Comparison of ENCODE assay signal across 1 cellular context in genomic region chr1:179365342-179366092, GRCh38.
A peak's percentile ranks its signal among the peaks of the same experiment; 100 is the strongest.
TF ChIP-seq lines count a peak whose summit lies in the region.

A gene with protein sequence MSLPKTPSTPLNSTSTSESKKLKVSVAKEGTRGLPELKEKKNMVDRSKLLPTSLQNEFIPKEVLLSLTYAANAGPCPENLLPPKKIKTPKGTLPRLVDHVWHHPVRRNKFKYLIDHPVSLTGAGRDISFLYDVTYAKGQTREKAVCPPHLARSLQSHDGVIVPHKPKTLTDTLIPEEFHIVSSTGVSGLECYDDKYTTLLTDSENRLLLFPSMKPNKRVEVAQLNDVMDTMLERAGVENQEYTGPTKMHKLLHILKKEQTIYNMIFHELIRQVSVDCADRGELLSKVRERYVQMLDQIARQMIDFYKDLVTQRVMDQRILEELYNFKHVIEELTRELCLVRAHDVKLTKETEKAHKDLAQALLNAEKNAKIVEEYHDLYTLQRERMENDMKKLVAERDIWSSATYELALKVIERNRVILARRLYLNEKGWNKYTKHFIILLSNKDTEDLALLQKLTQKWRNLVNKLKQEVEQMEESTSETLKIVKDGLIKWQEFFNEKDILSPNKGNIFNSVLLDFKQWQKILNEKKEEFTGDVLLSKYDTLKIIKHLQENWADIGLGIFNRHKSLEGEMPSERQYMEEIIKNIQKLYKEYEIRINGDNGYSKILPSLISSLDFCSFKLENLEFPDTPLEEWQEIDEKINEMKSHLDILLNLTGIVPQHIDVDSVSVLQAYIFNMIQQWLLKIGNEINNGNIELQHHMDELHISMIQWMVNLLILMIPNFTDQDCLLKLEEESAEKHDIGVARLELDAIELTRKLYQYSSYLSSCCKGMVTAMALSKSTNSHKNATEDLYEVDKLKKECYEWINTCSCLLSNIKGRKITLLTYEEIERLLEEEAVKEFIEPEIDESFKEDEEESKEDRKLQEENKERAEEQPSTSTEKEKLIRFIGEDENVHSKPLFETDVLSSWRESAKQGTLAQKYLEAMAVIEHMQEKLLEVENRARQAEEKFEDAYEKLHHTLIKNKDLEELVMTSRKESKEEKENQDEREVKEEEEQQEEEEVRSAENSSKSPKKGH (plus strand): TSS chr1:179365971. CDS start chr1:179366510, 539 bp downstream.

TF ChIP-seq in K562, 482 proteins besides CTCF, POLR2A, EP300 and RAD21 (continued from another document and continues in another):
- no peak for TF ChIP-seq ZNF140 (CRISPR knock-in tag; IDR thresholded peaks at IDR 0.05)
- no peak for TF ChIP-seq ZNF444 (CRISPR knock-in tag; IDR thresholded peaks at IDR 0.05)
- no peak; the same call in 1 of the 2 replicates for TF ChIP-seq PHB2 (IDR thresholded peaks at IDR 0.05; ENCODE audit: low read depth)
- no peak for TF ChIP-seq KAT8 (IDR thresholded peaks at IDR 0.05; ENCODE audit: low read depth)
- no peak for TF ChIP-seq CBX5 (IDR thresholded peaks at IDR 0.05; ENCODE audit: borderline replicate concordance, low read depth)
- TF ChIP-seq PHTF2 (CRISPR knock-in tag; IDR thresholded peaks at IDR 0.05) = no peak
- TF ChIP-seq KLF1 (tag; IDR thresholded peaks at IDR 0.05) = 0 out of 2 replicates have a peak, but pooled peaks have one; percentile 39
- no peak for TF ChIP-seq ZNF384 (IDR thresholded peaks at IDR 0.05; ENCODE audit: low read depth, low read length)
- TF ChIP-seq KLF6 (CRISPR knock-in tag; IDR thresholded peaks at IDR 0.05; ENCODE audit: borderline replicate concordance) = no peak
- TF ChIP-seq ATF4 (CRISPR knock-in tag; IDR thresholded peaks at IDR 0.05) = peak; percentile 34; the same call in 1 of the 2 replicates
- TF ChIP-seq PRMT5 (CRISPR knock-in tag; IDR thresholded peaks at IDR 0.05) = no peak
- TF ChIP-seq RCOR1 (IDR thresholded peaks at IDR 0.05; ENCODE audit: borderline replicate concordance in 1 of 2, low read depth in 2 of 2, low read length in 2 of 2) = peak in 1 of 2 experiments; percentile 63; a peak in 1 of 4 replicates
- TF ChIP-seq ASH1L (IDR thresholded peaks at IDR 0.05; ENCODE audit: borderline replicate concordance, low read depth, partially characterized antibody) = no peak
- TF ChIP-seq YY1 (IDR thresholded peaks at IDR 0.05; ENCODE audit: borderline replicate concordance in 1 of 3, control insufficient read depth in 1 of 3, extremely low read depth in 1 of 3, insufficient read depth in 3 of 3, insufficient read length in 1 of 3, insufficient replicate concordance in 2 of 3, low read depth in 1 of 3, low read length in 2 of 3) = peak in 2 of 3 experiments; percentile 51 to 79
- TF ChIP-seq, protein P1, sequence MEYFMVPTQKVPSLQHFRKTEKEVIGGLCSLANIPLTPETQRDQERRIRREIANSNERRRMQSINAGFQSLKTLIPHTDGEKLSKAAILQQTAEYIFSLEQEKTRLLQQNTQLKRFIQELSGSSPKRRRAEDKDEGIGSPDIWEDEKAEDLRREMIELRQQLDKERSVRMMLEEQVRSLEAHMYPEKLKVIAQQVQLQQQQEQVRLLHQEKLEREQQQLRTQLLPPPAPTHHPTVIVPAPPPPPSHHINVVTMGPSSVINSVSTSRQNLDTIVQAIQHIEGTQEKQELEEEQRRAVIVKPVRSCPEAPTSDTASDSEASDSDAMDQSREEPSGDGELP (CRISPR knock-in tag; IDR thresholded peaks at IDR 0.05; ENCODE audit: borderline replicate concordance) = peak; percentile 86
- TF ChIP-seq, protein P2, sequence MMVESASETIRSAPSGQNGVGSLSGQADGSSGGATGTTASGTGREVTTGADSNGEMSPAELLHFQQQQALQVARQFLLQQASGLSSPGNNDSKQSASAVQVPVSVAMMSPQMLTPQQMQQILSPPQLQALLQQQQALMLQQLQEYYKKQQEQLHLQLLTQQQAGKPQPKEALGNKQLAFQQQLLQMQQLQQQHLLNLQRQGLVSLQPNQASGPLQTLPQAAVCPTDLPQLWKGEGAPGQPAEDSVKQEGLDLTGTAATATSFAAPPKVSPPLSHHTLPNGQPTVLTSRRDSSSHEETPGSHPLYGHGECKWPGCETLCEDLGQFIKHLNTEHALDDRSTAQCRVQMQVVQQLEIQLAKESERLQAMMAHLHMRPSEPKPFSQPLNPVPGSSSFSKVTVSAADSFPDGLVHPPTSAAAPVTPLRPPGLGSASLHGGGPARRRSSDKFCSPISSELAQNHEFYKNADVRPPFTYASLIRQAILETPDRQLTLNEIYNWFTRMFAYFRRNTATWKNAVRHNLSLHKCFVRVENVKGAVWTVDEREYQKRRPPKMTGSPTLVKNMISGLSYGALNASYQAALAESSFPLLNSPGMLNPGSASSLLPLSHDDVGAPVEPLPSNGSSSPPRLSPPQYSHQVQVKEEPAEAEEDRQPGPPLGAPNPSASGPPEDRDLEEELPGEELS (CRISPR knock-in tag; IDR thresholded peaks at IDR 0.05; ENCODE audit: borderline replicate concordance) = peak; percentile 83; the same call in 1 of the 2 replicates
- TF ChIP-seq NUFIP1 (IDR thresholded peaks at IDR 0.05; ENCODE audit: partially characterized antibody) = no peak
- peak; percentile 16; the same call in 1 of the 2 replicates for TF ChIP-seq ZNF511 (CRISPR knock-in tag; IDR thresholded peaks at IDR 0.05)
- no peak for TF ChIP-seq ZNF589 (CRISPR knock-in tag; IDR thresholded peaks at IDR 0.05; ENCODE audit: low read depth)
- no peak for TF ChIP-seq RUNX1 (IDR thresholded peaks at IDR 0.05; ENCODE audit: low read depth)
- TF ChIP-seq, protein P3, sequence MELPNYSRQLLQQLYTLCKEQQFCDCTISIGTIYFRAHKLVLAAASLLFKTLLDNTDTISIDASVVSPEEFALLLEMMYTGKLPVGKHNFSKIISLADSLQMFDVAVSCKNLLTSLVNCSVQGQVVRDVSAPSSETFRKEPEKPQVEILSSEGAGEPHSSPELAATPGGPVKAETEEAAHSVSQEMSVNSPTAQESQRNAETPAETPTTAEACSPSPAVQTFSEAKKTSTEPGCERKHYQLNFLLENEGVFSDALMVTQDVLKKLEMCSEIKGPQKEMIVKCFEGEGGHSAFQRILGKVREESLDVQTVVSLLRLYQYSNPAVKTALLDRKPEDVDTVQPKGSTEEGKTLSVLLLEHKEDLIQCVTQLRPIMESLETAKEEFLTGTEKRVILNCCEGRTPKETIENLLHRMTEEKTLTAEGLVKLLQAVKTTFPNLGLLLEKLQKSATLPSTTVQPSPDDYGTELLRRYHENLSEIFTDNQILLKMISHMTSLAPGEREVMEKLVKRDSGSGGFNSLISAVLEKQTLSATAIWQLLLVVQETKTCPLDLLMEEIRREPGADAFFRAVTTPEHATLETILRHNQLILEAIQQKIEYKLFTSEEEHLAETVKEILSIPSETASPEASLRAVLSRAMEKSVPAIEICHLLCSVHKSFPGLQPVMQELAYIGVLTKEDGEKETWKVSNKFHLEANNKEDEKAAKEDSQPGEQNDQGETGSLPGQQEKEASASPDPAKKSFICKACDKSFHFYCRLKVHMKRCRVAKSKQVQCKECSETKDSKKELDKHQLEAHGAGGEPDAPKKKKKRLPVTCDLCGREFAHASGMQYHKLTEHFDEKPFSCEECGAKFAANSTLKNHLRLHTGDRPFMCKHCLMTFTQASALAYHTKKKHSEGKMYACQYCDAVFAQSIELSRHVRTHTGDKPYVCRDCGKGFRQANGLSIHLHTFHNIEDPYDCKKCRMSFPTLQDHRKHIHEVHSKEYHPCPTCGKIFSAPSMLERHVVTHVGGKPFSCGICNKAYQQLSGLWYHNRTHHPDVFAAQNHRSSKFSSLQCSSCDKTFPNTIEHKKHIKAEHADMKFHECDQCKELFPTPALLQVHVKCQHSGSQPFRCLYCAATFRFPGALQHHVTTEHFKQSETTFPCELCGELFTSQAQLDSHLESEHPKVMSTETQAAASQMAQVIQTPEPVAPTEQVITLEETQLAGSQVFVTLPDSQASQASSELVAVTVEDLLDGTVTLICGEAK (IDR thresholded peaks at IDR 0.05) = peak; percentile 64
- TF ChIP-seq, protein P3 (CRISPR knock-in tag; IDR thresholded peaks at IDR 0.05) = no peak
- no peak for TF ChIP-seq ZC3H4 (CRISPR knock-in tag; IDR thresholded peaks at IDR 0.05; ENCODE audit: borderline replicate concordance)
- TF ChIP-seq ZNF766 (CRISPR knock-in tag; conservative IDR thresholded peaks at IDR 0.05) = no peak; the same call in 1 of the 2 replicates
- no peak; the same call in none of the 2 replicates for TF ChIP-seq ZBTB33 (CRISPR knock-in tag; IDR thresholded peaks at IDR 0.05)
- TF ChIP-seq, protein P4, sequence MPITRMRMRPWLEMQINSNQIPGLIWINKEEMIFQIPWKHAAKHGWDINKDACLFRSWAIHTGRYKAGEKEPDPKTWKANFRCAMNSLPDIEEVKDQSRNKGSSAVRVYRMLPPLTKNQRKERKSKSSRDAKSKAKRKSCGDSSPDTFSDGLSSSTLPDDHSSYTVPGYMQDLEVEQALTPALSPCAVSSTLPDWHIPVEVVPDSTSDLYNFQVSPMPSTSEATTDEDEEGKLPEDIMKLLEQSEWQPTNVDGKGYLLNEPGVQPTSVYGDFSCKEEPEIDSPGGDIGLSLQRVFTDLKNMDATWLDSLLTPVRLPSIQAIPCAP (CRISPR knock-in tag; IDR thresholded peaks at IDR 0.05; ENCODE audit: borderline replicate concordance) = no peak
- TF ChIP-seq ZNF780A (CRISPR knock-in tag; IDR thresholded peaks at IDR 0.05) = no peak
- 0 out of 4 replicates have a peak, but pooled peaks of 1 of the 2 experiments have one; percentile 66 for TF ChIP-seq BCLAF1 (IDR thresholded peaks at IDR 0.05; ENCODE audit: borderline replicate concordance in 1 of 2, control insufficient read depth in 1 of 2, low read depth in 2 of 2, low read length in 1 of 2)
- TF ChIP-seq RBBP5 (IDR thresholded peaks at IDR 0.05; ENCODE audit: borderline replicate concordance, insufficient read depth, low read length, poor library complexity, severe bottlenecking) = peak; percentile 68
- TF ChIP-seq ZFX (CRISPR knock-in tag; IDR thresholded peaks at IDR 0.05) = peak; percentile 51; the same call in 1 of the 2 replicates
- no peak for TF ChIP-seq SRSF7 (optimal IDR thresholded peaks at IDR 0.05; ENCODE audit: low read depth, low read length)
